8 cellular contexts compared by ENCODE assay signal in genomic region chr3:182792901-182793662, GRCh38. TPM values are rescaled to one million over a fixed set of nuclear protein-coding genes. Genes with fewer than 3 reads are reported as not detected.
A peak's percentile ranks its signal among the peaks of the same experiment; 100 is the strongest.
DNase-seq lines count a peak whose midpoint lies in the region; ATAC-seq, FAIRE-seq and TF ChIP-seq lines count a peak whose summit lies in the region.

ATP11B (plus strand) TSS chr3:182793504; CDS start chr3:182793760, 256 bp downstream.

- H3K4me3 Mint-ChIP-seq in GM23338: peak within 1 kb of the TSS; percentile 96

- no peaks in the 10 kb centered on the region for H3K9me3 Mint-ChIP-seq in GM23338

- peak within 1 kb of the TSS; percentile 60 for H2BK15ac ChIP-seq in neuronal stem cell (ENCODE audit: low read length)

- TF ChIP-seq CTCF in GM23338 (conservative IDR thresholded peaks at IDR 0.05; ENCODE audit: low read depth in 2 of 2): no peak

- H3K4me3 ChIP-seq in GM23338 (peak within 1 kb of the TSS; percentile 93), neuronal stem cell (ENCODE audit: low read length in 2 of 2) (peak within 1 kb of the TSS; percentile 79 to 98), subcutaneous abdominal adipose tissue (ENCODE audit: low read depth in 1 of 5, low read length in 5 of 5) (peak within 1 kb of the TSS; percentile 90 to 98 (median 95))

- H3K27me3 ChIP-seq in GM23338 (ENCODE audit: insufficient read depth) (peaks cover 17% of the 10 kb centered on the region), neuronal stem cell (ENCODE audit: control insufficient read depth in 3 of 3, insufficient read depth in 3 of 3, low read depth in 1 of 3, low read length in 3 of 3) (peaks cover 0 to 33% (median 0%) of the 10 kb centered on the region in 3 experiments), subcutaneous abdominal adipose tissue (ENCODE audit: control insufficient read depth in 5 of 5, insufficient read depth in 4 of 5, low read length in 5 of 5) (peaks cover 0 to 4% (median 0%) of the 10 kb centered on the region in 5 donors)

- peak; percentile 72 for DNase-seq in GM23338 (ENCODE audit: low spot score)
- peak; percentile 46 for DNase-seq in LHCN-M2 (ENCODE audit: low read depth)
- DNase-seq in SK-MEL-5 (ENCODE audit: low read depth, low spot score): peak; percentile 56
- peak; percentile 77 for DNase-seq in activated naive CD4-positive, alpha-beta T cell treated with Interleukin-2 at 50 U/mL for 16 hours
- DNase-seq in frontal cortex (ENCODE audit: low spot score in 2 of 2): peak; percentile 93
- peak; percentile 61 for DNase-seq in neuronal stem cell (ENCODE audit: low spot score)

- H3K27ac Mint-ChIP-seq in GM23338: peak within 1 kb of the TSS; percentile 87

- ATAC-seq in GM23338: peak; percentile 74

- H4K91ac ChIP-seq in neuronal stem cell (ENCODE audit: low read depth, low read length, poor library complexity): no peak within 1 kb of the TSS

- in situ Hi-C loops in SK-MEL-5 (cut with HindIII; ENCODE audit: low pct_unique_long_range_greater_than_20kb, low sequenced_read_pairs): no loop called here

- no peaks in the 10 kb centered on the region for H4K20me1 ChIP-seq in GM23338 (replicated peaks; ENCODE audit: insufficient read depth)

- no peak within 1 kb of the TSS for H2BK12ac ChIP-seq in neuronal stem cell (ENCODE audit: low read length)

- H3K4me1 ChIP-seq in ES-I3 (ENCODE audit: insufficient read depth, low read length) (peaks cover 7% of the 10 kb centered on the region; the same call in 1 of the 2 replicates), GM23338 (ENCODE audit: insufficient read depth) (peaks cover 8% of the 10 kb centered on the region), neuronal stem cell (ENCODE audit: control insufficient read depth in 2 of 2, insufficient read depth in 1 of 2, low read depth in 1 of 2, low read length in 2 of 2) (peaks cover 3 to 9% of the 10 kb centered on the region in 2 donors), subcutaneous abdominal adipose tissue (ENCODE audit: control insufficient read depth in 5 of 5, insufficient read depth in 5 of 5, low read length in 5 of 5) (peaks cover 3 to 25% (median 21%) of the 10 kb centered on the region in 5 donors)

- H3K14ac ChIP-seq in neuronal stem cell (ENCODE audit: low read length): peak within 1 kb of the TSS; percentile 91

- H2BK5ac ChIP-seq in neuronal stem cell (ENCODE audit: low read length): no peak within 1 kb of the TSS

- H3K18ac ChIP-seq in neuronal stem cell (ENCODE audit: low read length): peak within 1 kb of the TSS; percentile 90

- FAIRE-seq in frontal cortex (lab: Jason Lieb, UNC): no peak

- H3K23ac ChIP-seq in neuronal stem cell (ENCODE audit: low read depth, low read length, poor library complexity): peak within 1 kb of the TSS; percentile 83

- H2AK5ac ChIP-seq in neuronal stem cell (ENCODE audit: low read depth, low read length): peak within 1 kb of the TSS; percentile 61

- H3K4me1 Mint-ChIP-seq in GM23338: peaks cover 13% of the 10 kb centered on the region

- H3K4me2 ChIP-seq in GM23338 (peak within 1 kb of the TSS; percentile 95), neuronal stem cell (ENCODE audit: insufficient read depth, low read length, poor library complexity, severe bottlenecking) (peak within 1 kb of the TSS; percentile 84)

- H2AFZ ChIP-seq in GM23338 (peak within 1 kb of the TSS; percentile 98), neuronal stem cell (ENCODE audit: low read length) (peak within 1 kb of the TSS; percentile 93)

- H3K9me2 ChIP-seq in GM23338 (ENCODE audit: insufficient read depth): no peaks in the 10 kb centered on the region

- H3K79me1 ChIP-seq in neuronal stem cell (ENCODE audit: low read depth, low read length): peaks cover 6% of the 10 kb centered on the region

- H3K36me3 ChIP-seq in ES-I3 (ENCODE audit: insufficient read depth, low read length) (no peaks in the 10 kb centered on the region), GM23338 (ENCODE audit: insufficient read depth) (no peaks in the 10 kb centered on the region), neuronal stem cell (replicated peaks in 1 of 2; ENCODE audit: control insufficient read depth in 2 of 2, insufficient read depth in 2 of 2, low read length in 2 of 2) (no peaks in the 10 kb centered on the region), subcutaneous abdominal adipose tissue (ENCODE audit: control insufficient read depth in 5 of 5, insufficient read depth in 5 of 5, low read length in 5 of 5) (no peaks in the 10 kb centered on the region)

- H3F3A ChIP-seq in GM23338 (replicated peaks; ENCODE audit: low read depth): no peaks in the 10 kb centered on the region

- no peaks in the 10 kb centered on the region for H3K9me3 ChIP-seq in ES-I3 (ENCODE audit: control insufficient read depth, insufficient read depth, low read length)
- H3K9me3 ChIP-seq in neuronal stem cell (replicated peaks in 1 of 2; ENCODE audit: control insufficient read depth in 2 of 2, insufficient read depth in 1 of 2, low read depth in 1 of 2, low read length in 2 of 2): no peaks in the 10 kb centered on the region
- H3K9me3 ChIP-seq in subcutaneous abdominal adipose tissue (ENCODE audit: control insufficient read depth in 5 of 5, low read length in 5 of 5): no peaks in the 10 kb centered on the region

- H2BK120ac ChIP-seq in neuronal stem cell (ENCODE audit: low read depth, low read length): no peak within 1 kb of the TSS

- no peak within 1 kb of the TSS for H3K4ac ChIP-seq in neuronal stem cell (ENCODE audit: low read length)

- peak within 1 kb of the TSS; percentile 33; the same call in 1 of the 2 replicates for H3K27ac ChIP-seq in GM23338 (ENCODE audit: low read depth)
- peak within 1 kb of the TSS; percentile 55 for H3K27ac ChIP-seq in neuronal stem cell (replicated peaks; ENCODE audit: low read length)
- peak within 1 kb of the TSS; percentile 98 for H3K27ac ChIP-seq in subcutaneous abdominal adipose tissue (ENCODE audit: low read depth, low read length)

- H4K8ac ChIP-seq in neuronal stem cell (ENCODE audit: low read depth, low read length): no peak within 1 kb of the TSS

- H3K27me3 Mint-ChIP-seq in GM23338 (ENCODE audit: insufficient read depth, low read depth, poor library complexity): peaks cover 11% of the 10 kb centered on the region

- no peaks in the 10 kb centered on the region for H3K36me3 Mint-ChIP-seq in GM23338 (ENCODE audit: low read depth)

- H3K9ac ChIP-seq in ES-I3 (ENCODE audit: low read depth, low read length): peak within 1 kb of the TSS; percentile 83
- peak within 1 kb of the TSS; percentile 89 for H3K9ac ChIP-seq in neuronal stem cell (ENCODE audit: low read depth, low read length, poor library complexity)
- H3K9ac ChIP-seq in subcutaneous abdominal adipose tissue (ENCODE audit: low read length in 5 of 5): peak within 1 kb of the TSS; percentile 96 to 100 (median 98)

- WGBS in neuronal stem cell (ENCODE audit: extremely low coverage in 2 of 2, insufficient read length in 2 of 2, insufficient replicate concordance in 1 of 2), 2 donors: no CpG with 5 or more reads among the region's 74 CpGs

- H3K79me2 ChIP-seq in GM23338 (replicated peaks; ENCODE audit: insufficient read depth): peaks cover 18% of the 10 kb centered on the region

RNA-seq across cellular contexts. Expression of gene ATP11B, which starts in this region (rescaled TPM):
- 24.7 and 30.6 TPM in 2 replicates for total RNA-seq in GM23338 (2014; rRNA removed; shearing (Covaris generic))
- 5.8 and 6.0 TPM in 2 replicates for polyA plus RNA-seq in GM23338 (2016; fragmentation: Nextera tagmentation; extraction: Ambion mirVana)
- 47.2 and 47.3 TPM in 2 replicates for total RNA-seq in LHCN-M2 (2014; rRNA removed)
- polyA plus RNA-seq in LHCN-M2 (2012): 9.8 TPM
- 48.4 and 49.6 TPM in 2 replicates for total RNA-seq in SK-MEL-5 (2014; rRNA removed; shearing (Covaris generic))
- polyA plus RNA-seq in SK-MEL-5 (2015; cell fraction: cytosol; rRNA removed): 27.1 and 31.7 TPM in 2 replicates
- polyA plus RNA-seq in SK-MEL-5 (2015; cell fraction: nucleus; rRNA removed): 30.1 and 36.0 TPM in 2 replicates
- total RNA-seq in frontal cortex: 94.6 TPM
- polyA plus RNA-seq in neuronal stem cell (2013, experiment 1 of 2): 19.7 TPM
- polyA plus RNA-seq in neuronal stem cell (2013, experiment 2 of 2): 20.1 TPM

Comparison
In these comparisons a context has a peak if more than half of its experiments do, and no peak if none do; other contexts are left out.
1. Peak in every context shown above with its lines: DNase-seq, ATAC-seq, H3K4me3 ChIP-seq and H3K27ac ChIP-seq.
2. H3K27ac ChIP-seq: peak in every context shown above with its lines; median percentile 98 in subcutaneous abdominal adipose tissue; 55 in neuronal stem cell; 33 in GM23338.